ENCODE assay signal across 27 cellular contexts in genomic region chr9:94906181-94906580, GRCh38.
"Had no signal": no experiment of that assay in that cellular context is flagged by ENCODE, and none has a peak within 500 bp of the region (broad histone marks: within the 10 kb centered on the region; RNA-seq: fewer than 3 reads in every experiment).

No MANE protein-coding gene starts in this region.

- H3K27ac ChIP-seq: brain microvascular endothelial cell, Peyer's patch, RWPE1 had no signal

- H3K36me3 ChIP-seq: brain microvascular endothelial cell, Peyer's patch had no signal

- H3K9me3 ChIP-seq: MG63, Peyer's patch had no signal

- H3K27me3 ChIP-seq: brain microvascular endothelial cell, MG63, Peyer's patch had no signal

- H3K4me3 ChIP-seq: MG63, Peyer's patch had no signal

- DNase-seq: activated B cell treated with CpG ODN at 0.5 μM for 24 hours; activated CD4-positive, alpha-beta T cell treated with anti-CD3 and anti-CD28 coated beads for 1 hour; activated CD4-positive, alpha-beta T cell treated with anti-CD3 and anti-CD28 coated beads, Interleukin-2, amount 10 ng/mL, durations not matched to agents 24 days and 14 days; activated CD4-positive, alpha-beta T cell treated with anti-CD3 and anti-CD28 coated beads, Interleukin-2, amount 50 U/mL, for 48 hours; activated effector memory CD4-positive, alpha-beta T cell treated with Interleukin-2 at 50 U/mL for 16 hours; activated naive CD4-positive, alpha-beta T cell; activated naive CD8-positive, alpha-beta T cell treated with anti-CD3 and anti-CD28 coated beads, Interleukin-2, amount 50 U/mL, for 24 hours; activated T-cell treated with anti-CD3 and anti-CD28 coated beads, Interleukin-2, amount 50 U/mL, for 24 hours; amygdala; brain microvascular endothelial cell; MG63; MV-4-11; NCI-H1092 treated with DMSO at 0.1 percent for 48 hours; NCI-H1417 treated with DMSO at 0.1 percent for 48 hours; NCI-H1694 treated with DMSO at 0.1 percent for 48 hours; NCI-H2081; NCI-H510A treated with DMSO at 0.1 percent for 48 hours; NCI-H69; NK-92 treated with Interleukin-12 subunit alpha and Interleukin-12 subunit beta, amount 100 ng/mL, for 24 hours; OCI-M1; Peyer's patch; SHP77 treated with DMSO at 0.1 percent for 48 hours; T-helper 17 cell; T-helper 9 cell had no signal

- ATAC-seq: activated CD8-positive, alpha-beta memory T cell treated with anti-CD3 and anti-CD28 coated beads, Interleukin-2, amount 10 ng/mL, durations not matched to agents 7 days and 5 days; activated naive CD4-positive, alpha-beta T cell treated with anti-CD3 and anti-CD28 coated beads, Interleukin-2, amount 50 U/mL, for 72 hours; activated naive CD8-positive, alpha-beta T cell treated with anti-CD3 and anti-CD28 coated beads, Interleukin-2, amount 50 U/mL, for 24 hours; T-helper 17 cell had no signal
